Comparison of ENCODE assay signal across 8 cellular contexts in genomic region chr16:82011199-82011641, GRCh38. TPM values are rescaled to one million over a fixed set of nuclear protein-coding genes. Genes with fewer than 3 reads are reported as not detected.
A peak's percentile ranks its signal among the peaks of the same experiment; 100 is the strongest.
DNase-seq lines count a peak whose midpoint lies in the region; ATAC-seq and TF ChIP-seq lines count a peak whose summit lies in the region.

Gene SDR42E1 (minus strand): TSS chr16:82011470. CDS start chr16:82000858, 10,612 bp downstream.

- ATAC-seq in HG02623 (IDR thresholded peaks at IDR 0.05; ENCODE audit: unreplicated experiment) (peak; percentile 95), heart right ventricle (peak in 3 of 8 donors; percentile 25 to 67 (median 33)), GM19324 (IDR thresholded peaks at IDR 0.05; ENCODE audit: low FRiP score, unreplicated experiment) (no peak)

- H3K36me3 ChIP-seq in GM06990 (ENCODE audit: control insufficient read depth, insufficient read depth, low read length) (no peaks in the 10 kb centered on the region), heart right ventricle (no peaks in the 10 kb centered on the region)

- no peaks in the 10 kb centered on the region for H3K27me3 ChIP-seq in GM06990 (replicated peaks; ENCODE audit: control insufficient read depth, insufficient read depth, low read length)
- H3K27me3 ChIP-seq in heart right ventricle, result peaks cover 0 to 27% (median 9%) of the 10 kb centered on the region in 7 donors

- TF ChIP-seq CTCF in GM06990 (IDR thresholded peaks at IDR 0.05; ENCODE audit: insufficient read depth, low read length, poor library complexity, severe bottlenecking) (no peak), heart right ventricle (IDR thresholded peaks at IDR 0.05) (no peak)

- DNase-seq in GM06990 (ENCODE audit: extremely low read depth, insufficient read length) (peak; percentile 71), NCI-H2171 treated with DMSO at 0.1 percent for 48 hours (lab: John Stamatoyannopoulos, UW) (peak; percentile 93), activated T-cell treated with anti-CD3 and anti-CD28 coated beads for 24 hours (ENCODE audit: low read depth) (peak; percentile 54), heart right ventricle (no peak), 8988T (no peak)
- DNase-seq in stimulated activated CD4-positive, alpha-beta T cell treated with anti-CD3 and anti-CD28 coated beads, Interleukin-4, amount 100 ng/mL, for 4 hours, result peak; percentile 62 to 69

- intact Hi-C loops in heart right ventricle (cut with DNase I), result no loop called here

- 12 to 21% methylated on average over 32 of the region's 32 CpGs for WGBS in heart right ventricle, 2 donors

- H3K9me3 ChIP-seq in heart right ventricle, result peaks cover 0 to 38% (median 18%) of the 10 kb centered on the region in 11 donors

- peaks cover 0 to 7% (median 0%) of the 10 kb centered on the region in 9 donors for H3K4me1 ChIP-seq in heart right ventricle

- H3K27ac ChIP-seq in heart right ventricle, result peak within 1 kb of the TSS in 1 of 10 donors; percentile 14

- H3K4me3 ChIP-seq in GM06990 (replicated peaks; ENCODE audit: low read depth, low read length) (peak within 1 kb of the TSS; percentile 61), heart right ventricle (peak within 1 kb of the TSS in 8 of 10 donors; percentile 22 to 50 (median 46))

RNA-seq across cellular contexts. Expression of gene SDR42E1, which starts in this region (rescaled TPM):
- total RNA-seq in heart right ventricle, result 1 to 10 TPM in 6 of 10 donors, under 1 TPM in 4; 0.46 to 1.6 (median 1.1) TPM
- polyA plus RNA-seq in heart right ventricle, result under 1 TPM; 0.36 to 0.51 TPM

Comparison
In these comparisons a context has a peak if more than half of its experiments do, and no peak if none do; other contexts are left out.
1. DNase-seq: peak in GM06990 (single experiment), NCI-H2171 treated with DMSO at 0.1 percent for 48 hours (single experiment), activated T-cell treated with anti-CD3 and anti-CD28 coated beads for 24 hours (single experiment) and stimulated activated CD4-positive, alpha-beta T cell treated with anti-CD3 and anti-CD28 coated beads, Interleukin-4, amount 100 ng/mL, for 4 hours (2 of 2); none in heart right ventricle (0 of 2) and 8988T (single experiment).